8 cellular contexts compared by ENCODE assay signal in genomic region chr6:89034586-89035251, GRCh38. TPM values are rescaled to one million over a fixed set of nuclear protein-coding genes. Genes with fewer than 3 reads are reported as not detected.
DNase-seq lines count a peak whose midpoint lies in the region; ATAC-seq, FAIRE-seq and TF ChIP-seq lines count a peak whose summit lies in the region.

No MANE protein-coding gene starts in this region.

- peaks cover 10% of the 10 kb centered on the region; the same call in 1 of the 2 replicates for H3K9me3 ChIP-seq in HUES48 (ENCODE audit: control insufficient read depth, insufficient read depth, low read length)
- peaks cover 0 to 11% of the 10 kb centered on the region in 2 donors for H3K9me3 ChIP-seq in ascending aorta
- H3K9me3 ChIP-seq in kidney (ENCODE audit: control insufficient read depth in 1 of 2, low read length in 2 of 2): peaks cover 0 to 5% of the 10 kb centered on the region in 2 donors
- no peaks in the 10 kb centered on the region for H3K9me3 ChIP-seq in effector memory CD4-positive, alpha-beta T cell (ENCODE audit: control insufficient read depth, low read length)

- no peaks in the 10 kb centered on the region for H3K27me3 ChIP-seq in HUES48 (ENCODE audit: control insufficient read depth, insufficient read depth, low read length)
- no peaks in the 10 kb centered on the region for H3K27me3 ChIP-seq in ascending aorta
- no peaks in the 10 kb centered on the region for H3K27me3 ChIP-seq in effector memory CD4-positive, alpha-beta T cell (replicated peaks; ENCODE audit: control insufficient read depth, insufficient read depth, low read length, poor library complexity, severe bottlenecking)

- TF ChIP-seq CTCF in ascending aorta (IDR thresholded peaks at IDR 0.05): no peak
- TF ChIP-seq CTCF in kidney (IDR thresholded peaks at IDR 0.05; ENCODE audit: borderline replicate concordance, extremely low read depth, insufficient read depth): no peak

- H3K4me3 ChIP-seq in HUES48 (ENCODE audit: low read depth, low read length): no peak overlapping the region
- H3K4me3 ChIP-seq in ascending aorta: peak overlapping the region in 1 of 2 donors; percentile 15
- H3K4me3 ChIP-seq in kidney (ENCODE audit: low read length in 2 of 2): peak overlapping the region; percentile 13 to 38
- no peak overlapping the region for H3K4me3 ChIP-seq in effector memory CD4-positive, alpha-beta T cell (ENCODE audit: insufficient read depth, low read depth, low read length, poor library complexity, severe bottlenecking)

- H3K27ac ChIP-seq in HUES48 (ENCODE audit: low read depth, low read length) (peak overlapping the region; percentile 42), ascending aorta (peak overlapping the region; percentile 86 to 87), kidney (ENCODE audit: low read depth in 2 of 2, low read length in 2 of 2) (peak overlapping the region; percentile 88 to 91), temporal lobe (ENCODE audit: low read depth, low read length) (peak overlapping the region; percentile 7)
- H3K27ac ChIP-seq in effector memory CD4-positive, alpha-beta T cell (ENCODE audit: insufficient read depth, low read length, poor library complexity, severe bottlenecking): no peak overlapping the region

- H3K9ac ChIP-seq in HUES48 (ENCODE audit: low read depth, low read length): no peak overlapping the region
- peak overlapping the region in 1 of 2 donors; percentile 51 for H3K9ac ChIP-seq in kidney (ENCODE audit: low read length in 2 of 2)

- intact Hi-C loops in ascending aorta (cut with DNase I) (loop anchor here (1.0 to 5.0 kb wide), 3 partner anchors 11 to 1183 kb away; partner anchors contain the start of gene PNRC1), kidney (cut with DNase I) (no loop called here)

- FAIRE-seq in kidney (lab: Jason Lieb, UNC): no peak

- peaks cover 17% of the 10 kb centered on the region for H3K4me1 ChIP-seq in HUES48 (ENCODE audit: control insufficient read depth, insufficient read depth, low read length)
- peaks cover 4 to 17% of the 10 kb centered on the region in 2 donors for H3K4me1 ChIP-seq in ascending aorta
- H3K4me1 ChIP-seq in kidney (ENCODE audit: control insufficient read depth in 1 of 2, insufficient read depth in 1 of 2, low read depth in 1 of 2, low read length in 2 of 2): peaks cover 8 to 10% of the 10 kb centered on the region in 2 donors
- no peaks in the 10 kb centered on the region for H3K4me1 ChIP-seq in effector memory CD4-positive, alpha-beta T cell (ENCODE audit: control insufficient read depth, insufficient read depth, low read length, poor library complexity, severe bottlenecking)

- DNase-seq in ascending aorta (ENCODE audit: low spot score in 2 of 2) (peak in 1 of 2 donors; percentile 74), kidney (no peak), NCI-H2171 treated with DMSO at 0.1 percent for 48 hours (lab: John Stamatoyannopoulos, UW) (no peak)
- no peak for DNase-seq in effector memory CD4-positive, alpha-beta T cell

- ATAC-seq in GM18873 (IDR thresholded peaks at IDR 0.05; ENCODE audit: low FRiP score, unreplicated experiment): no peak
- ATAC-seq in GM21528 (IDR thresholded peaks at IDR 0.05; ENCODE audit: low FRiP score, unreplicated experiment): no peak

- H3K36me3 ChIP-seq in HUES48 (ENCODE audit: control insufficient read depth, insufficient read depth, low read length): no peaks in the 10 kb centered on the region
- no peaks in the 10 kb centered on the region for H3K36me3 ChIP-seq in ascending aorta
- H3K36me3 ChIP-seq in kidney (ENCODE audit: control insufficient read depth in 1 of 2, insufficient read depth in 2 of 2, low read length in 2 of 2): no peaks in the 10 kb centered on the region
- H3K36me3 ChIP-seq in effector memory CD4-positive, alpha-beta T cell (ENCODE audit: control insufficient read depth, insufficient read depth, low read length): no peaks in the 10 kb centered on the region

RNA-seq across cellular contexts. Expression of gene PNRC1, which starts 45.8 kb away (rescaled TPM):
- total RNA-seq in ascending aorta: 196 TPM
- 232 TPM for total RNA-seq in kidney
- 72.0 TPM for polyA plus RNA-seq in kidney (ENCODE audit: insufficient read depth, low read depth, low replicate concordance)
- total RNA-seq in temporal lobe: 68.1 TPM

Comparison
In these comparisons a context has a peak if more than half of its experiments do, and no peak if none do; other contexts are left out.
1. H3K4me3 ChIP-seq: peak in kidney (2 of 2); none in HUES48 (single experiment) and effector memory CD4-positive, alpha-beta T cell (single experiment).